In the genomic region with DNA sequence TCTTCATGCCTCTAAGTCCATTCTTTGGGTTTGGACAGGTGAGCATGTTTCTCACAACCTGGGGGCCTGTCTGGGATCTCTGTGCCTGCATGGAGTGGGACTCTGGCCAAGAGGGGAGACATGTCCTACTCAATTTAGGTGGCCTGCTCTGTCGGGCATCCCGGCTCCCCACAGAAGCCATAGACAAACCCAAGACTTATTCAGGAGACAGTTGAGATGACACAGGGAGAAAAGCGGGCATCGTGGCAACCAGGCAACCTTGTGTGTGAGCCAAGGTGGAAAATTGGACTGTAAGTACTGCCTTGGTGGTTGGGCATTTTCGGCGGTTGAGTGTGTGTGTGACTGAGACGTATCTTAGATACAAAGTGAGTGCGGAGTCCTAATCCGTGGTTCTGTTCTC, we compare ENCODE assay signal across 9 cellular contexts.
"Had no signal": no experiment of that assay in that cellular context is flagged by ENCODE, and none has a peak within 500 bp of the region (broad histone marks: within the 10 kb centered on the region; RNA-seq: fewer than 3 reads in every experiment).

No MANE protein-coding gene starts in this region.

- H3K4me3 ChIP-seq: uterus had no signal

- DNase-seq: activated CD4-positive, alpha-beta memory T cell treated with anti-CD3 and anti-CD28 coated beads for 36 hours; activated naive CD4-positive, alpha-beta T cell treated with Interleukin-2 at 50 U/mL for 16 hours; cerebellar nuclear complex; immature natural killer cell; stimulated activated CD4-positive, alpha-beta T cell treated with anti-CD3 and anti-CD28 coated beads, Interleukin-4, amount 100 ng/mL, for 1 hour; T1000; uterus had no signal

- H3K36me3 ChIP-seq: uterus had no signal

- H3K27me3 ChIP-seq: uterus had no signal

- H3K9me3 ChIP-seq: uterus had no signal

- H3K4me1 ChIP-seq: uterus had no signal

- ATAC-seq: esophagus mucosa; natural killer cell treated with Interleukin-12 subunit alpha and Interleukin-12 subunit beta and Interleukin-15 and Interleukin-18, amount 100 ng/mL, for 72 hours had no signal
